Comparison of ENCODE assay signal across 32 cellular contexts in the genomic region with DNA sequence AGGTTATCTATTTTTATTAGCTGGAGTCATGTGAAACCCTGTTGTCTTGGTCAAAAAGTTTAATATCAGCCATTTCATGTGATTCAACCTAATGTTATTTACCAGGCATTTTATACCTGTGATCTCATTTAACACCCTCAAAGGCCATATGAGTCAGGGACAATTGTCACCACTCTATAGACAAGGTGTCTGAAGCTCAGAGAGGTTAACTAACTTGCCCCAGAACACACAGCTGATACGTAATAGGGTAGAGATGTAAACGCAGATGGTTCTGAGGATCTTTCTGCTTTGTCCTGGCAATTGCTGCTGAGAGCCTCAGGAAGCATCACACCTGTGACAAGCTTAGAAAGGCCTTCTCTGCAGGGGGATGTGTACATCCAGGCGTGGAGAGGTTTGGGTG. TPM values are rescaled to one million over a fixed set of nuclear protein-coding genes. Genes with fewer than 3 reads are reported as not detected.
A peak's percentile ranks its signal among the peaks of the same experiment; 100 is the strongest.
DNase-seq lines count a peak whose midpoint lies in the region; ATAC-seq, FAIRE-seq and TF ChIP-seq lines count a peak whose summit lies in the region.
"Had no signal": no experiment of that assay in that cellular context is flagged by ENCODE, and none has a peak within 500 bp of the region (broad histone marks: within the 10 kb centered on the region; RNA-seq: fewer than 3 reads in every experiment).

No MANE protein-coding gene starts in this region.

- intact Hi-C loops in OCI-LY7 (cut with micrococcal nuclease; ENCODE audit: unreplicated experiment), result no loop called here

- H3K27ac ChIP-seq in OCI-LY7 (ENCODE audit: low read depth, low read length, poor library complexity, severe bottlenecking) (no peak overlapping the region), foreskin keratinocyte (no peak overlapping the region)
- H3K27ac ChIP-seq: BLaER1 treated with 17β-estradiol and CSF1 and Interleukin-3, amounts not matched to agents 10 nM and 100 nM; epithelial cell of prostate; parathyroid adenoma had no signal

- no peaks in the 10 kb centered on the region for H4K20me1 ChIP-seq in OCI-LY7 (ENCODE audit: insufficient read depth, low read length)

- no peak overlapping the region for H2AFZ ChIP-seq in OCI-LY7 (ENCODE audit: low read length)
- H2AFZ ChIP-seq: parathyroid adenoma had no signal

- peaks cover 19% of the 10 kb centered on the region for H3K36me3 ChIP-seq in OCI-LY7 (ENCODE audit: insufficient read depth, low read length)

- FAIRE-seq in urothelium cell line (lab: Jason Lieb, UNC), result peak; percentile 37
- FAIRE-seq: colon, GM18507 had no signal

- peak overlapping the region; percentile 27 for H3K4me3 Mint-ChIP-seq in activated naive CD4-positive, alpha-beta T cell treated with anti-CD3 and anti-CD28 coated beads, Interleukin-2, amount 50 U/mL, for 24 hours
- no peak overlapping the region for H3K4me3 Mint-ChIP-seq in activated CD8-positive, alpha-beta memory T cell treated with anti-CD3 and anti-CD28 coated beads, Interleukin-2, amount 10 ng/mL, durations not matched to agents 7 days and 5 days
- H3K4me3 Mint-ChIP-seq: nephron had no signal

- peaks cover 5% of the 10 kb centered on the region; the same call in 1 of the 2 replicates for H3K79me2 ChIP-seq in OCI-LY7 (ENCODE audit: insufficient read depth, low read depth, low read length)
- H3K79me2 ChIP-seq: parathyroid adenoma had no signal

- H3K4me1 Mint-ChIP-seq in activated naive CD4-positive, alpha-beta T cell treated with anti-CD3 and anti-CD28 coated beads, Interleukin-2, amount 50 U/mL, for 24 hours, result peaks cover 41% of the 10 kb centered on the region
- peaks cover 39% of the 10 kb centered on the region for H3K4me1 Mint-ChIP-seq in activated CD8-positive, alpha-beta memory T cell treated with anti-CD3 and anti-CD28 coated beads, Interleukin-2, amount 10 ng/mL, durations not matched to agents 7 days and 5 days
- H3K4me1 Mint-ChIP-seq: nephron had no signal

- DNase-seq in activated naive CD4-positive, alpha-beta T cell treated with anti-CD3 and anti-CD28 coated beads, Interleukin-2, amount 50 U/mL, for 16 hours, result no peak
- DNase-seq in OCI-LY7 (ENCODE audit: low spot score) (no peak), foreskin keratinocyte (peak; percentile 11 to 32), urothelium cell line (ENCODE audit: low spot score) (no peak)
- no peak for DNase-seq in activated CD8-positive, alpha-beta memory T cell treated with anti-CD3 and anti-CD28 coated beads, Interleukin-2, amount 10 ng/mL, durations not matched to agents 7 days and 5 days
- DNase-seq: activated CD4-positive, alpha-beta T cell treated with anti-CD3 and anti-CD28 coated beads, Interleukin-2, amount 50 U/mL, for 4 hours; amygdala; Calu3; DND-41; effector CD4-positive, alpha-beta T cell; glutamatergic neuron; islet precursor cell; Karpas-422; midbrain; NCI-H1436; NCI-H2107; NCI-H774; SK-N-SH; stimulated activated CD4-positive, alpha-beta T cell treated with anti-CD3 and anti-CD28 coated beads, Interleukin-1b, Interleukin-23, amount 100 ng/mL, for 48 hours; stimulated activated CD8-positive, alpha-beta memory T cell treated with anti-CD3 and anti-CD28 coated beads, Interleukin-4, amount 100 ng/mL, for 48 hours; T1000; trophoblast cell had no signal

- POLR2A ChIA-PET in OCI-LY7 (lab: Charles Lee), result interaction anchor here (0.6 to 1.2 kb wide), 2 partner anchors 12 to 16 kb away, joined by 3 to 4 read pairs; no protein-coding TSS in a partner anchor

- H3K36me3 Mint-ChIP-seq in activated naive CD4-positive, alpha-beta T cell treated with anti-CD3 and anti-CD28 coated beads, Interleukin-2, amount 50 U/mL, for 24 hours, result peaks cover 7% of the 10 kb centered on the region
- peaks cover 40% of the 10 kb centered on the region for H3K36me3 Mint-ChIP-seq in activated CD8-positive, alpha-beta memory T cell treated with anti-CD3 and anti-CD28 coated beads, Interleukin-2, amount 10 ng/mL, durations not matched to agents 7 days and 5 days

- H3K27ac Mint-ChIP-seq in activated naive CD4-positive, alpha-beta T cell treated with anti-CD3 and anti-CD28 coated beads, Interleukin-2, amount 50 U/mL, for 24 hours, result no peak overlapping the region
- no peak overlapping the region for H3K27ac Mint-ChIP-seq in activated CD8-positive, alpha-beta memory T cell treated with anti-CD3 and anti-CD28 coated beads, Interleukin-2, amount 10 ng/mL, durations not matched to agents 7 days and 5 days
- H3K27ac Mint-ChIP-seq: nephron had no signal

- H3K9me3 Mint-ChIP-seq in activated naive CD4-positive, alpha-beta T cell treated with anti-CD3 and anti-CD28 coated beads, Interleukin-2, amount 50 U/mL, for 24 hours, result no peaks in the 10 kb centered on the region
- peaks cover 6% of the 10 kb centered on the region for H3K9me3 Mint-ChIP-seq in activated CD8-positive, alpha-beta memory T cell treated with anti-CD3 and anti-CD28 coated beads, Interleukin-2, amount 10 ng/mL, durations not matched to agents 7 days and 5 days (ENCODE audit: low read depth)

- H3K4me2 ChIP-seq in OCI-LY7 (ENCODE audit: low read length), result peak overlapping the region; percentile 2; the same call in 1 of the 2 replicates
- H3K4me2 ChIP-seq: SK-N-SH, smooth muscle cell had no signal

- H3K27me3 ChIP-seq in foreskin keratinocyte, result peaks cover 24% of the 10 kb centered on the region

- H3K9me3 ChIP-seq in OCI-LY7 (ENCODE audit: low read length), result peaks cover 17% of the 10 kb centered on the region
- H3K9me3 ChIP-seq: SK-N-SH had no signal

- BruUV-seq in OCI-LY7 (replicated peaks; lab: Mats Ljungman, UMichigan), result no TSS peak

- no peaks in the 10 kb centered on the region for H3K9me2 ChIP-seq in OCI-LY7 (ENCODE audit: insufficient read depth, low read length)
- H3K9me2 ChIP-seq: SK-N-SH had no signal

- CTCF ChIA-PET in OCI-LY7 (lab: Charles Lee; ENCODE audit: unreplicated experiment), result interaction anchor here (0.8 to 1.3 kb wide), 2 partner anchors 33 to 92 kb away, joined by 3 read pairs; no protein-coding TSS in a partner anchor
- CTCF ChIA-PET in activated CD8-positive, alpha-beta memory T cell treated with anti-CD3 and anti-CD28 coated beads, Interleukin-2, amount 10 ng/mL, durations not matched to agents 7 days and 5 days (lab: Charles Lee), result interaction anchor here (1.1 to 2.5 kb wide), 3 partner anchors 13 to 103 kb away, joined by 3 to 8 read pairs (median 5); no protein-coding TSS in a partner anchor

- TF ChIP-seq CTCF in OCI-LY7 (conservative IDR thresholded peaks at IDR 0.05; ENCODE audit: low read length) (no peak), foreskin keratinocyte (conservative IDR thresholded peaks at IDR 0.05) (no peak)

- H3K27me3 Mint-ChIP-seq in activated naive CD4-positive, alpha-beta T cell treated with anti-CD3 and anti-CD28 coated beads, Interleukin-2, amount 50 U/mL, for 24 hours, result no peaks in the 10 kb centered on the region
- H3K27me3 Mint-ChIP-seq in activated CD8-positive, alpha-beta memory T cell treated with anti-CD3 and anti-CD28 coated beads, Interleukin-2, amount 10 ng/mL, durations not matched to agents 7 days and 5 days, result peaks cover 4% of the 10 kb centered on the region

- H3K4me3 ChIP-seq in OCI-LY7 (ENCODE audit: low read depth, low read length, poor library complexity, severe bottlenecking), result no peak overlapping the region
- H3K4me3 ChIP-seq: BLaER1 treated with 17β-estradiol and CSF1 and Interleukin-3, amounts not matched to agents 10 nM and 100 nM; smooth muscle cell had no signal

- H3K4me1 ChIP-seq in OCI-LY7 (ENCODE audit: insufficient read depth, low read length, poor library complexity, severe bottlenecking), result peaks cover 74% of the 10 kb centered on the region
- no peaks in the 10 kb centered on the region for H3K4me1 ChIP-seq in foreskin keratinocyte
- H3K4me1 ChIP-seq: parathyroid adenoma had no signal

- ATAC-seq in foreskin keratinocyte (peak; percentile 16), GM21737 (IDR thresholded peaks at IDR 0.05; ENCODE audit: unreplicated experiment) (no peak)
- no peak for ATAC-seq in activated CD8-positive, alpha-beta memory T cell treated with anti-CD3 and anti-CD28 coated beads, Interleukin-2, amount 10 ng/mL, durations not matched to agents 7 days and 5 days
- ATAC-seq: HCT116 had no signal

RNA-seq across cellular contexts. Expression of a gene that starts 4.9 kb away (rescaled TPM):
- 6.7 and 7.4 TPM in 2 replicates for total RNA-seq in OCI-LY7 (2014; rRNA removed; shearing (Covaris generic))
- 1.8 and 3.5 TPM in 2 replicates for total RNA-seq in OCI-LY7 (2022)
- not detected in 2 replicates for total RNA-seq in foreskin keratinocyte
- not detected in 2 replicates for polyA plus RNA-seq in foreskin keratinocyte
- 10 to 100 TPM in 1 of 2 experiments, 1 to 10 TPM in 1; 2.0 to 15.8 TPM for total RNA-seq in activated CD8-positive, alpha-beta memory T cell treated with anti-CD3 and anti-CD28 coated beads, Interleukin-2, amount 10 ng/mL, durations not matched to agents 7 days and 5 days
- total RNA-seq: smooth muscle cell had no signal
- polyA plus RNA-seq: SK-N-SH, smooth muscle cell had no signal

RNA-seq across cellular contexts. Expression of a gene that starts 39.5 kb away (rescaled TPM):
- total RNA-seq in OCI-LY7 (2014; rRNA removed; shearing (Covaris generic)), result 9.4 and 19.5 TPM in 2 replicates
- total RNA-seq in OCI-LY7 (2022) (1.1 and 2.0 TPM in 2 replicates), foreskin keratinocyte (9.3 and 17.6 TPM in 2 replicates)
- 12.2 and 19.2 TPM in 2 replicates for polyA plus RNA-seq in foreskin keratinocyte
- total RNA-seq in activated CD8-positive, alpha-beta memory T cell treated with anti-CD3 and anti-CD28 coated beads, Interleukin-2, amount 10 ng/mL, durations not matched to agents 7 days and 5 days, result not detected
- polyA plus RNA-seq: SK-N-SH had no signal

RNA-seq across cellular contexts. Expression of a gene that starts 59.9 kb away (rescaled TPM):
- total RNA-seq in OCI-LY7 (2014; rRNA removed; shearing (Covaris generic)), result not detected in 2 replicates
- not detected in 2 replicates for total RNA-seq in OCI-LY7 (2022)
- not detected in 2 replicates for total RNA-seq in foreskin keratinocyte
- polyA plus RNA-seq in foreskin keratinocyte, result not detected in 2 replicates
- total RNA-seq in activated CD8-positive, alpha-beta memory T cell treated with anti-CD3 and anti-CD28 coated beads, Interleukin-2, amount 10 ng/mL, durations not matched to agents 7 days and 5 days, result not detected
- total RNA-seq: Calu3, smooth muscle cell had no signal
- polyA plus RNA-seq: SK-N-SH, smooth muscle cell had no signal

Comparison
In these comparisons a context has a peak if more than half of its experiments do, and no peak if none do; other contexts are left out.
1. DNase-seq: peak in foreskin keratinocyte (2 of 2); none in activated naive CD4-positive, alpha-beta T cell treated with anti-CD3 and anti-CD28 coated beads, Interleukin-2, amount 50 U/mL, for 16 hours (single experiment), OCI-LY7 (single experiment), urothelium cell line (single experiment) and activated CD8-positive, alpha-beta memory T cell treated with anti-CD3 and anti-CD28 coated beads, Interleukin-2, amount 10 ng/mL, durations not matched to agents 7 days and 5 days (single experiment).